ENCODE assay signal across 1 cellular context in the genomic region with DNA sequence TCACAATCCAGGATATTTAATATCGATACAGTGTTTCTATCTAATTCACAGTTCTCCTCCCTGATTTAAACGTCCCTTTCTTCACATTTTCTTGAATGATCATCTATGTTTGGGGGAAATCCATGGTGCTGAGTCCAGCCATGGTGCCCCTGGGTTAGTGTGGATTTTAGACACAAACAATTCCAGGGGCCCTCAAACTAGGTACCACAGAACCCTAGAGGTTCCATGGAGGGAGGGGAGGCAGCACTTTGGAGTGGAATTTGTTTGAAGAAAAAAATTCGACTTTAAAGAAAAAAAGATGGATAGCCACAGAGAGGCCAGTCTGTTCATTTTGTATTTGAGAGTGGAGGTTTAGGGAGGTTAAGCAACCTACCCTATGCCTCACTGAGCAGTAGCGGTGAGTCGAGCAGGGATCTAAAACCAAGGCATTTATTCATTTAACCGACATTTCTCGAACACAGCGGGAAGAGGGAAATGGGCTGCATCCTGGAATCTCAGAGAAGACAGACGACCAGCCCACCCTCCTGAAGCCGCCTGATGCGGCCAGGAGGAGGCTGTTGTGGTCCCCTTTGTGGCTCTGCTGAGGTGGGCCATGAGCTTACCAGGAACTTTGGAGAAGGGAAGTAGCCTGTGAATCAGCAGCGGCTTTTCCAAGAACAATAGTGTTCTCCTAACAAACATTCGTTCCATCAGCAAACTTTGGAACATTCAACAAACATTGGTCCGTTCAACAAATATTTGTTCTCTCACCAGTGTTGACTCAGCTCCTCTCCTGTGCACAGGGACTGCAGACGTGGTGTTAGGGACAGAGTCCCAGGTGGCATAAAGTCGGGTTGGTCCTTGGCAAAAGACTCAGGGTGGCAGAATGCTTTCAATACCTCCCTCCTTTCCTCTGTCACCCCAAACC.
TF ChIP-seq lines count a peak whose summit lies in the region.

No MANE protein-coding gene starts in this region.

TF ChIP-seq in HepG2, 621 proteins besides CTCF, POLR2A, EP300 and RAD21 (continued from another document and continues in another):
- no peak for TF ChIP-seq ZNF646 (CRISPR knock-in tag; IDR thresholded peaks at IDR 0.05)
- TF ChIP-seq FIP1L1 (IDR thresholded peaks at IDR 0.05; ENCODE audit: borderline replicate concordance, insufficient read depth, low read depth, low read length), result no peak
- TF ChIP-seq TP53 (CRISPR knock-in tag; conservative IDR thresholded peaks at IDR 0.05), result no peak
- peak; percentile 99 for TF ChIP-seq HHEX (CRISPR knock-in tag; IDR thresholded peaks at IDR 0.05)
- no peak for TF ChIP-seq ZNF207 (IDR thresholded peaks at IDR 0.05; ENCODE audit: borderline replicate concordance)
- TF ChIP-seq ZNF678 (CRISPR knock-in tag; IDR thresholded peaks at IDR 0.05), result no peak
- no peak for TF ChIP-seq ZNF10 (CRISPR knock-in tag; IDR thresholded peaks at IDR 0.05; ENCODE audit: borderline replicate concordance, low read depth)
- peak; percentile 90 for TF ChIP-seq PAXIP1 (CRISPR knock-in tag; conservative IDR thresholded peaks at IDR 0.05)
- no peak for TF ChIP-seq U2AF1 (optimal IDR thresholded peaks at IDR 0.05; ENCODE audit: low read depth, low read length)
- TF ChIP-seq ZSCAN22 (CRISPR knock-in tag; IDR thresholded peaks at IDR 0.05), result no peak
- TF ChIP-seq ZBTB20 (CRISPR knock-in tag; IDR thresholded peaks at IDR 0.05; ENCODE audit: borderline replicate concordance, low read depth), result no peak
- TF ChIP-seq ZNF256 (CRISPR knock-in tag; conservative IDR thresholded peaks at IDR 0.05), result no peak
- no peak for TF ChIP-seq MED8 (CRISPR knock-in tag; IDR thresholded peaks at IDR 0.05; ENCODE audit: insufficient replicate concordance)
- peak; percentile 88 for TF ChIP-seq ZNF3 (CRISPR knock-in tag; IDR thresholded peaks at IDR 0.05)
- no peak for TF ChIP-seq ZNF75D (CRISPR knock-in tag; IDR thresholded peaks at IDR 0.05; ENCODE audit: borderline replicate concordance)
- no peak for TF ChIP-seq ZNF570 (CRISPR knock-in tag; IDR thresholded peaks at IDR 0.05; ENCODE audit: borderline replicate concordance)
- TF ChIP-seq CBFB (CRISPR knock-in tag; IDR thresholded peaks at IDR 0.05), result peak; percentile 80
- TF ChIP-seq, protein P1, sequence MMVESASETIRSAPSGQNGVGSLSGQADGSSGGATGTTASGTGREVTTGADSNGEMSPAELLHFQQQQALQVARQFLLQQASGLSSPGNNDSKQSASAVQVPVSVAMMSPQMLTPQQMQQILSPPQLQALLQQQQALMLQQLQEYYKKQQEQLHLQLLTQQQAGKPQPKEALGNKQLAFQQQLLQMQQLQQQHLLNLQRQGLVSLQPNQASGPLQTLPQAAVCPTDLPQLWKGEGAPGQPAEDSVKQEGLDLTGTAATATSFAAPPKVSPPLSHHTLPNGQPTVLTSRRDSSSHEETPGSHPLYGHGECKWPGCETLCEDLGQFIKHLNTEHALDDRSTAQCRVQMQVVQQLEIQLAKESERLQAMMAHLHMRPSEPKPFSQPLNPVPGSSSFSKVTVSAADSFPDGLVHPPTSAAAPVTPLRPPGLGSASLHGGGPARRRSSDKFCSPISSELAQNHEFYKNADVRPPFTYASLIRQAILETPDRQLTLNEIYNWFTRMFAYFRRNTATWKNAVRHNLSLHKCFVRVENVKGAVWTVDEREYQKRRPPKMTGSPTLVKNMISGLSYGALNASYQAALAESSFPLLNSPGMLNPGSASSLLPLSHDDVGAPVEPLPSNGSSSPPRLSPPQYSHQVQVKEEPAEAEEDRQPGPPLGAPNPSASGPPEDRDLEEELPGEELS (CRISPR knock-in tag; IDR thresholded peaks at IDR 0.05), result peak; percentile 94
- TF ChIP-seq ARHGAP35 (CRISPR knock-in tag; IDR thresholded peaks at IDR 0.05; ENCODE audit: borderline replicate concordance), result no peak
- no peak for TF ChIP-seq MATR3 (CRISPR knock-in tag; IDR thresholded peaks at IDR 0.05)
- TF ChIP-seq ZNF382 (CRISPR knock-in tag; IDR thresholded peaks at IDR 0.05; ENCODE audit: borderline replicate concordance), result no peak
- peak; percentile 41; the same call in 1 of the 2 replicates for TF ChIP-seq ZMYM3 (CRISPR knock-in tag; IDR thresholded peaks at IDR 0.05)
- no peak for TF ChIP-seq RBAK (CRISPR knock-in tag; IDR thresholded peaks at IDR 0.05)
- no peak for TF ChIP-seq DR1 (CRISPR knock-in tag; IDR thresholded peaks at IDR 0.05)
- no peak for TF ChIP-seq ZBTB2 (CRISPR knock-in tag; IDR thresholded peaks at IDR 0.05; ENCODE audit: low read depth)
- TF ChIP-seq ERF (CRISPR knock-in tag; IDR thresholded peaks at IDR 0.05), result peak; percentile 72
- TF ChIP-seq POLR2AphosphoS2 (IDR thresholded peaks at IDR 0.05; ENCODE audit: low read depth, low read length), result no peak
- TF ChIP-seq, protein P2, sequence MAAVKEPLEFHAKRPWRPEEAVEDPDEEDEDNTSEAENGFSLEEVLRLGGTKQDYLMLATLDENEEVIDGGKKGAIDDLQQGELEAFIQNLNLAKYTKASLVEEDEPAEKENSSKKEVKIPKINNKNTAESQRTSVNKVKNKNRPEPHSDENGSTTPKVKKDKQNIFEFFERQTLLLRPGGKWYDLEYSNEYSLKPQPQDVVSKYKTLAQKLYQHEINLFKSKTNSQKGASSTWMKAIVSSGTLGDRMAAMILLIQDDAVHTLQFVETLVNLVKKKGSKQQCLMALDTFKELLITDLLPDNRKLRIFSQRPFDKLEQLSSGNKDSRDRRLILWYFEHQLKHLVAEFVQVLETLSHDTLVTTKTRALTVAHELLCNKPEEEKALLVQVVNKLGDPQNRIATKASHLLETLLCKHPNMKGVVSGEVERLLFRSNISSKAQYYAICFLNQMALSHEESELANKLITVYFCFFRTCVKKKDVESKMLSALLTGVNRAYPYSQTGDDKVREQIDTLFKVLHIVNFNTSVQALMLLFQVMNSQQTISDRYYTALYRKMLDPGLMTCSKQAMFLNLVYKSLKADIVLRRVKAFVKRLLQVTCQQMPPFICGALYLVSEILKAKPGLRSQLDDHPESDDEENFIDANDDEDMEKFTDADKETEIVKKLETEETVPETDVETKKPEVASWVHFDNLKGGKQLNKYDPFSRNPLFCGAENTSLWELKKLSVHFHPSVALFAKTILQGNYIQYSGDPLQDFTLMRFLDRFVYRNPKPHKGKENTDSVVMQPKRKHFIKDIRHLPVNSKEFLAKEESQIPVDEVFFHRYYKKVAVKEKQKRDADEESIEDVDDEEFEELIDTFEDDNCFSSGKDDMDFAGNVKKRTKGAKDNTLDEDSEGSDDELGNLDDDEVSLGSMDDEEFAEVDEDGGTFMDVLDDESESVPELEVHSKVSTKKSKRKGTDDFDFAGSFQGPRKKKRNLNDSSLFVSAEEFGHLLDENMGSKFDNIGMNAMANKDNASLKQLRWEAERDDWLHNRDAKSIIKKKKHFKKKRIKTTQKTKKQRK (IDR thresholded peaks at IDR 0.05; ENCODE audit: low read length), result no peak
- no peak for TF ChIP-seq CHD2 (IDR thresholded peaks at IDR 0.05; ENCODE audit: low read depth, low read length)
- TF ChIP-seq ZSCAN5A (CRISPR knock-in tag; IDR thresholded peaks at IDR 0.05; ENCODE audit: borderline replicate concordance), result no peak
- TF ChIP-seq SP140L (CRISPR knock-in tag; IDR thresholded peaks at IDR 0.05; ENCODE audit: borderline replicate concordance), result no peak
- TF ChIP-seq ZNF557 (CRISPR knock-in tag; IDR thresholded peaks at IDR 0.05), result peak; percentile 80; the same call in 1 of the 2 replicates
- TF ChIP-seq HMG20B (CRISPR knock-in tag; conservative IDR thresholded peaks at IDR 0.05), result peak; percentile 93
- TF ChIP-seq SMAD9 (CRISPR knock-in tag; IDR thresholded peaks at IDR 0.05), result no peak
- TF ChIP-seq ZNF614 (CRISPR knock-in tag; IDR thresholded peaks at IDR 0.05; ENCODE audit: borderline replicate concordance), result 0 out of 2 replicates have a peak, but pooled peaks have one; percentile 43
- no peak for TF ChIP-seq ZNF24 (IDR thresholded peaks at IDR 0.05)
- TF ChIP-seq NCOA2 (CRISPR knock-in tag; IDR thresholded peaks at IDR 0.05), result peak; percentile 84
- TF ChIP-seq, protein P3, sequence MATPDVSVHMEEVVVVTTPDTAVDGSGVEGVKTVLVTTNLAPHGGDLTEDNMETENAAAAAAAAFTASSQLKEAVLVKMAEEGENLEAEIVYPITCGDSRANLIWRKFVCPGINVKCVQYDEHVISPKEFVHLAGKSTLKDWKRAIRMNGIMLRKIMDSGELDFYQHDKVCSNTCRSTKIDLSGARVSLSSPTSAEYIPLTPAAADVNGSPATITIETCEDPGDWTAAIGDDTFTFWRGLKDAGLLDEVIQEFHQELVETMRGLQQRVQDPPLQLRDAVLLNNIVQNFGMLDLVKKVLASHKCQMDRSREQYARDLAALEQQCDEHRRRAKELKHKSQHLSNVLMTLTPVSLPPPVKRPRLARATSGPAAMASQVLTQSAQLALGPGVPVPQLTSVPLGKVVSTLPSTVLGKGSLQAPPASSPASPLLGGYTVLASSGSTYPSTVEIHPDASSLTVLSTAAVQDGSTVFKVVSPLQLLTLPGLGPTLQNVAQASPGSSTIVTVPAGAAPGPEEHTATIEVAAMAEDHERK (CRISPR knock-in tag; IDR thresholded peaks at IDR 0.05; ENCODE audit: low read depth), result no peak
